In genomic region chr4:48578132-48578964, GRCh38 we compare ENCODE assay signal across 9 cellular contexts.
A peak's percentile ranks its signal among the peaks of the same experiment; 100 is the strongest.
DNase-seq lines count a peak whose midpoint lies in the region; ATAC-seq and TF ChIP-seq lines count a peak whose summit lies in the region.
"Had no signal": no experiment of that assay in that cellular context is flagged by ENCODE, and none has a peak within 500 bp of the region (broad histone marks: within the 10 kb centered on the region; RNA-seq: fewer than 3 reads in every experiment).

No MANE protein-coding gene starts in this region.

- no peaks in the 10 kb centered on the region for H3K27me3 Mint-ChIP-seq in activated T-cell treated with anti-CD3 and anti-CD28 coated beads, Interleukin-2, amount 50 U/mL, for 24 hours
- no peaks in the 10 kb centered on the region for H3K27me3 Mint-ChIP-seq in neural progenitor cell (ENCODE audit: insufficient read depth, low read depth)
- H3K27me3 Mint-ChIP-seq: dendritic cell treated with granulocyte-macrophage colony-stimulating factor and Interleukin-4, amounts not matched to agents 40 ng/mL and 50 ng/mL, for 4 days had no signal

- no peak overlapping the region for H3K4me3 ChIP-seq in fibroblast of the aortic adventitia (ENCODE audit: low read depth, low read length)
- no peak overlapping the region for H3K4me3 ChIP-seq in neural progenitor cell
- no peak overlapping the region for H3K4me3 ChIP-seq in vagina

- H3K27ac ChIP-seq in neural progenitor cell (peak overlapping the region; percentile 54), vagina (no peak overlapping the region)

- ATAC-seq in GM19397 (IDR thresholded peaks at IDR 0.05; ENCODE audit: unreplicated experiment): peak; percentile 62

- H4K20me1 ChIP-seq in neural progenitor cell (ENCODE audit: low read depth): no peaks in the 10 kb centered on the region

- no peak overlapping the region for H3K4me2 ChIP-seq in neural progenitor cell

- no peaks in the 10 kb centered on the region for H3K79me2 ChIP-seq in neural progenitor cell (ENCODE audit: low read depth)

- TF ChIP-seq CTCF in fibroblast of the aortic adventitia (IDR thresholded peaks at IDR 0.05; ENCODE audit: insufficient read depth, low read length) (peak; percentile 86), neural progenitor cell (IDR thresholded peaks at IDR 0.05) (peak; percentile 83), vagina (IDR thresholded peaks at IDR 0.05) (peak; percentile 76 to 91 (median 83))

- H3K27me3 ChIP-seq in neural progenitor cell (no peaks in the 10 kb centered on the region), vagina (no peaks in the 10 kb centered on the region)

- intact Hi-C loops in vagina (cut with DNase I): loop anchor here (5.0 kb wide), 1 partner anchor 384 kb away; no protein-coding TSS in a partner anchor

- DNase-seq in Caki2 (ENCODE audit: low read depth) (peak; percentile 51), HK-2 (ENCODE audit: unreplicated experiment) (peak; percentile 45), NCI-H774 (lab: John Stamatoyannopoulos, UW) (peak; percentile 63), fibroblast of the aortic adventitia (ENCODE audit: low read depth) (peak; percentile 87), neural progenitor cell (ENCODE audit: low spot score) (peak; percentile 75), vagina (ENCODE audit: extremely low spot score in 2 of 2) (no peak)
- no peak for DNase-seq in activated T-cell treated with anti-CD3 and anti-CD28 coated beads, Interleukin-2, amount 50 U/mL, for 24 hours

- H3K9me3 ChIP-seq in neural progenitor cell (ENCODE audit: low read depth) (no peaks in the 10 kb centered on the region), vagina (no peaks in the 10 kb centered on the region)

- peaks cover 65% of the 10 kb centered on the region for H3K36me3 Mint-ChIP-seq in activated T-cell treated with anti-CD3 and anti-CD28 coated beads, Interleukin-2, amount 50 U/mL, for 24 hours (ENCODE audit: low read depth)
- H3K36me3 Mint-ChIP-seq in neural progenitor cell: peaks cover 18% of the 10 kb centered on the region

- no peak overlapping the region for H3K9ac ChIP-seq in neural progenitor cell

- in situ Hi-C loops in Caki2 (cut with HindIII; ENCODE audit: low pct_unique_long_range_greater_than_20kb, low sequenced_read_pairs): no loop called here

- no peaks in the 10 kb centered on the region for H3K4me1 ChIP-seq in neural progenitor cell
- H3K4me1 ChIP-seq in vagina: no peaks in the 10 kb centered on the region

- H3K4me1 Mint-ChIP-seq in activated T-cell treated with anti-CD3 and anti-CD28 coated beads, Interleukin-2, amount 50 U/mL, for 24 hours (ENCODE audit: low read depth): peaks cover 4% of the 10 kb centered on the region
- no peaks in the 10 kb centered on the region for H3K4me1 Mint-ChIP-seq in neural progenitor cell

- H3K9me3 Mint-ChIP-seq in activated T-cell treated with anti-CD3 and anti-CD28 coated beads, Interleukin-2, amount 50 U/mL, for 24 hours: no peaks in the 10 kb centered on the region
- H3K9me3 Mint-ChIP-seq in neural progenitor cell: no peaks in the 10 kb centered on the region
- H3K9me3 Mint-ChIP-seq: dendritic cell treated with granulocyte-macrophage colony-stimulating factor and Interleukin-4, amounts not matched to agents 40 ng/mL and 50 ng/mL, for 4 days had no signal

- H3K27ac Mint-ChIP-seq in activated T-cell treated with anti-CD3 and anti-CD28 coated beads, Interleukin-2, amount 50 U/mL, for 24 hours: peak overlapping the region; percentile 29
- no peak overlapping the region for H3K27ac Mint-ChIP-seq in neural progenitor cell
- H3K27ac Mint-ChIP-seq: dendritic cell treated with granulocyte-macrophage colony-stimulating factor and Interleukin-4, amounts not matched to agents 40 ng/mL and 50 ng/mL, for 4 days had no signal

- H3K4me3 Mint-ChIP-seq in activated T-cell treated with anti-CD3 and anti-CD28 coated beads, Interleukin-2, amount 50 U/mL, for 24 hours: no peak overlapping the region
- H3K4me3 Mint-ChIP-seq in neural progenitor cell: no peak overlapping the region
- H3K4me3 Mint-ChIP-seq: dendritic cell treated with granulocyte-macrophage colony-stimulating factor and Interleukin-4, amounts not matched to agents 40 ng/mL and 50 ng/mL, for 4 days had no signal

- peaks cover 17% of the 10 kb centered on the region for H3F3A ChIP-seq in neural progenitor cell (ENCODE audit: low read depth)

- no peak for TF ChIP-seq POLR2A in vagina (IDR thresholded peaks at IDR 0.05)

- H2AFZ ChIP-seq in neural progenitor cell (replicated peaks): no peak overlapping the region

- H3K36me3 ChIP-seq in neural progenitor cell: peaks cover 15% of the 10 kb centered on the region
- peaks cover 0 to 46% of the 10 kb centered on the region in 2 donors for H3K36me3 ChIP-seq in vagina

Comparison
In these comparisons a context has a peak if more than half of its experiments do, and no peak if none do; other contexts are left out.
1. DNase-seq: peak in Caki2 (single experiment), HK-2 (single experiment), NCI-H774 (single experiment), fibroblast of the aortic adventitia (single experiment) and neural progenitor cell (single experiment); none in activated T-cell treated with anti-CD3 and anti-CD28 coated beads, Interleukin-2, amount 50 U/mL, for 24 hours (single experiment) and vagina (0 of 2).
2. Peak in every context shown above with its lines, with median percentiles within 50 percentile points of each other: CTCF ChIP-seq.